In the genomic region with DNA sequence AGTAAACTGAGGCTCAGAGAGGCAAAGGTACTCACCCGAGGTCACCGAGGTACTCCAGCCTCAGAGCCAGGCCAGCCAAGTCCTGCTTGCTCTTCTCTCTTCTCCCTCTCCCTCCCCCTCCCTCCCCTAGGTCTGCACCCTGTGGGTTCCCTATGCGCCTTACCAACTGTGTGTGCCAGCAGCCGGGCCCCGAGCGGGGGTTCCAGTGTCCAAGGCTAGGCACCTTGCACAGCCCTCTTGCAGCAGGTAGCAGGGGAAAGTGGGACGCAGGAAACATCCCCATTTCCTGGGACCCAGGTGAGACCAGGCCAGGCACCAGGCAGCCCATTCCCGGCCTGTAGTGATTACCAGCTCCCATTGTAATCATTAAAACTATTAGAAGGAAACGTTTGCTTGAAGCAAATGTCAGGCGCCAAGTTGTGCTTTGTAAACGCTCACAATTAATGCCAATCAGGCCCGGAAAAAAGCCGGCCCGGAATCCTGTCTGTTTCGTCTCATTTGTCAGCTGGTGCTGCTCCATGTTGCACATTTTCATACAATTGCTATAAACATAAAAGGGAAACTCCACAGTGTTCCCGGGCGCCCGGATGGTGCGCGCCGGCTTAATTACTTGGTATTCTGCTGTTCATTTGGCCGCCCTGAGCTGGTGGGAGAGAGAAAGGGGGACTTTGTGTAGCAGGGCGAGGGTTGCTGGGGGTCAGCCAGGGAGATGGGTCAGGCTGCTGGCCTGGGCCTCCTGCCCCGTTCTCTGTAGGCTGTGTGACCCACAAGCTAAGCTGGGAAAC, we compare ENCODE assay signal across 17 cellular contexts. TPM values are rescaled to one million over a fixed set of nuclear protein-coding genes. Genes with fewer than 3 reads are reported as not detected.
A peak's percentile ranks its signal among the peaks of the same experiment; 100 is the strongest.
DNase-seq lines count a peak whose midpoint lies in the region; ATAC-seq, FAIRE-seq and TF ChIP-seq lines count a peak whose summit lies in the region.
"Had no signal": no experiment of that assay in that cellular context is flagged by ENCODE, and none has a peak within 500 bp of the region (broad histone marks: within the 10 kb centered on the region; RNA-seq: fewer than 3 reads in every experiment).

No MANE protein-coding gene starts in this region.

- DNase-seq in right cardiac atrium, result peak in 2 of 3 donors; percentile 5 to 50
- DNase-seq in Right ventricle myocardium inferior (ENCODE audit: missing footprints), result no peak
- DNase-seq in hypothalamus (lab: John Stamatoyannopoulos, UW), result peak in 45 of 51 donors; percentile 18 to 89 (median 66)
- peak in 3 of 5 donors; percentile 19 to 47 (median 33) for DNase-seq in ovary
- peak; percentile 10 to 52 for DNase-seq in aorta
- DNase-seq in urothelium cell line (ENCODE audit: low spot score), result no peak
- no peak for DNase-seq in GM13976 (ENCODE audit: low spot score)
- no peak for DNase-seq in activated CD4-positive, alpha-beta T cell treated with anti-CD3 and anti-CD28 coated beads, Interleukin-2, amount 10 ng/mL, durations not matched to agents 24 days and 14 days
- DNase-seq: activated CD8-positive, alpha-beta T cell treated with anti-CD3 and anti-CD28 coated beads for 36 hours; activated T-cell treated with anti-CD3 and anti-CD28 coated beads, Interleukin-2, amount 50 U/mL, for 72 hours; effector CD8-positive, alpha-beta T cell; NCI-H1092 treated with DMSO at 0.1 percent for 48 hours; stimulated activated CD4-positive, alpha-beta T cell treated with anti-CD3 and anti-CD28 coated beads, Interleukin-2, amount 100 ng/mL, for 24 hours; T-cell had no signal

- H3K9me3 ChIP-seq in right cardiac atrium (ENCODE audit: control insufficient read depth, low read length), result no peaks in the 10 kb centered on the region
- no peaks in the 10 kb centered on the region for H3K9me3 ChIP-seq in ovary
- no peaks in the 10 kb centered on the region for H3K9me3 ChIP-seq in aorta (ENCODE audit: control insufficient read depth, low read length)

- TF ChIP-seq EP300 in ovary (IDR thresholded peaks at IDR 0.05), result no peak

- 85% methylated on average over 24 of the region's 24 CpGs for WGBS in right cardiac atrium
- WGBS in ovary, 3 donors, result 63 to 83% (median 71%) methylated on average over 24 of the region's 24 CpGs
- 87 to 92% methylated on average over 24 of the region's 24 CpGs for WGBS in aorta, 2 donors

- no peaks in the 10 kb centered on the region for H3K9me3 Mint-ChIP-seq in activated CD4-positive, alpha-beta T cell treated with anti-CD3 and anti-CD28 coated beads, Interleukin-2, amount 10 ng/mL, durations not matched to agents 24 days and 14 days
- H3K9me3 Mint-ChIP-seq: activated CD8-positive, alpha-beta T cell treated with anti-CD3 and anti-CD28 coated beads for 36 hours; activated T-cell treated with anti-CD3 and anti-CD28 coated beads, Interleukin-2, amount 50 U/mL, for 72 hours; T-cell had no signal

- ATAC-seq in right cardiac atrium, result no peak
- no peak for ATAC-seq in Right ventricle myocardium inferior
- no peak for ATAC-seq in aorta (ENCODE audit: low FRiP score)
- ATAC-seq: activated CD8-positive, alpha-beta T cell treated with anti-CD3 and anti-CD28 coated beads for 36 hours; activated T-cell treated with anti-CD3 and anti-CD28 coated beads, Interleukin-2, amount 50 U/mL, for 72 hours; T-cell had no signal

- H3K27me3 ChIP-seq in right cardiac atrium (ENCODE audit: control insufficient read depth, insufficient read depth), result no peaks in the 10 kb centered on the region
- H3K27me3 ChIP-seq in ovary, result no peaks in the 10 kb centered on the region
- H3K27me3 ChIP-seq in aorta (ENCODE audit: control insufficient read depth in 1 of 2, insufficient read depth in 2 of 2, low read length in 1 of 2), result no peaks in the 10 kb centered on the region
- H3K27me3 ChIP-seq: hepatocyte had no signal

- no peak overlapping the region for H3K4me3 Mint-ChIP-seq in activated CD4-positive, alpha-beta T cell treated with anti-CD3 and anti-CD28 coated beads, Interleukin-2, amount 10 ng/mL, durations not matched to agents 24 days and 14 days
- H3K4me3 Mint-ChIP-seq: activated CD8-positive, alpha-beta T cell treated with anti-CD3 and anti-CD28 coated beads for 36 hours; activated naive CD8-positive, alpha-beta T cell; activated T-cell treated with anti-CD3 and anti-CD28 coated beads, Interleukin-2, amount 50 U/mL, for 72 hours; T-cell had no signal

- H3K27ac ChIP-seq in right cardiac atrium (ENCODE audit: low read length), result no peak overlapping the region
- no peak overlapping the region for H3K27ac ChIP-seq in ovary
- no peak overlapping the region for H3K27ac ChIP-seq in aorta (ENCODE audit: low read depth in 1 of 2, low read length in 2 of 2)
- H3K27ac ChIP-seq: hepatocyte had no signal

- H3K36me3 ChIP-seq in ovary, result no peaks in the 10 kb centered on the region
- no peaks in the 10 kb centered on the region for H3K36me3 ChIP-seq in aorta (ENCODE audit: control insufficient read depth in 1 of 2, insufficient read depth in 2 of 2, low read length in 1 of 2)

- no peaks in the 10 kb centered on the region for H3K36me3 Mint-ChIP-seq in activated CD4-positive, alpha-beta T cell treated with anti-CD3 and anti-CD28 coated beads, Interleukin-2, amount 10 ng/mL, durations not matched to agents 24 days and 14 days (ENCODE audit: low read depth)
- H3K36me3 Mint-ChIP-seq: activated naive CD8-positive, alpha-beta T cell; T-cell had no signal

- intact Hi-C loops in right cardiac atrium (cut with DNase I), result no loop called here
- intact Hi-C loops in Right ventricle myocardium inferior (cut with DNase I), result no loop called here
- intact Hi-C loops in ovary (cut with DNase I), result no loop called here
- intact Hi-C loops in aorta (cut with DNase I), result no loop called here
- intact Hi-C loops in activated CD4-positive, alpha-beta T cell treated with anti-CD3 and anti-CD28 coated beads, Interleukin-2, amount 10 ng/mL, durations not matched to agents 24 days and 14 days (cut with micrococcal nuclease), result no loop called here

- no peak for TF ChIP-seq POLR2A in ovary (IDR thresholded peaks at IDR 0.05)

- in situ Hi-C loops in GM13976 (cut with MboI; ENCODE audit: low sequenced_read_pairs, unreplicated experiment), result no loop called here

- no peak overlapping the region for H3K27ac Mint-ChIP-seq in activated CD4-positive, alpha-beta T cell treated with anti-CD3 and anti-CD28 coated beads, Interleukin-2, amount 10 ng/mL, durations not matched to agents 24 days and 14 days
- H3K27ac Mint-ChIP-seq: activated CD8-positive, alpha-beta T cell treated with anti-CD3 and anti-CD28 coated beads for 36 hours; activated naive CD8-positive, alpha-beta T cell; activated T-cell treated with anti-CD3 and anti-CD28 coated beads, Interleukin-2, amount 50 U/mL, for 72 hours; T-cell had no signal

- H3K4me3 ChIP-seq in right cardiac atrium (ENCODE audit: low read length) (no peak overlapping the region), ovary (no peak overlapping the region), aorta (ENCODE audit: low read length in 2 of 2) (no peak overlapping the region)
- H3K4me3 ChIP-seq: hepatocyte had no signal

- H3K4me1 ChIP-seq in right cardiac atrium (ENCODE audit: control insufficient read depth, insufficient read depth, low read length) (peaks cover 1% of the 10 kb centered on the region), ovary (ENCODE audit: insufficient read depth) (peaks cover 4% of the 10 kb centered on the region), aorta (ENCODE audit: control insufficient read depth in 1 of 2, insufficient read depth in 2 of 2, low read length in 2 of 2) (no peaks in the 10 kb centered on the region)

- FAIRE-seq in urothelium cell line (lab: Jason Lieb, UNC), result no peak

- TF ChIP-seq CTCF in ovary (IDR thresholded peaks at IDR 0.05), result no peak
- no peak for TF ChIP-seq CTCF in GM13976 (IDR thresholded peaks at IDR 0.05; ENCODE audit: borderline replicate concordance, control extremely low read depth, extremely low read depth, insufficient read depth, missing control alignments)

- peaks cover 2% of the 10 kb centered on the region for H3K27me3 Mint-ChIP-seq in activated CD4-positive, alpha-beta T cell treated with anti-CD3 and anti-CD28 coated beads, Interleukin-2, amount 10 ng/mL, durations not matched to agents 24 days and 14 days
- H3K27me3 Mint-ChIP-seq: activated CD8-positive, alpha-beta T cell treated with anti-CD3 and anti-CD28 coated beads for 36 hours; activated naive CD8-positive, alpha-beta T cell had no signal

- H3K4me1 Mint-ChIP-seq in activated CD4-positive, alpha-beta T cell treated with anti-CD3 and anti-CD28 coated beads, Interleukin-2, amount 10 ng/mL, durations not matched to agents 24 days and 14 days, result no peaks in the 10 kb centered on the region
- H3K4me1 Mint-ChIP-seq: T-cell had no signal

RNA-seq across cellular contexts. Expression of gene FAM222A, which starts 11.9 kb away (rescaled TPM):
- total RNA-seq in right cardiac atrium, result 10 to 100 TPM in 2 of 4 donors, 1 to 10 TPM in 2; 9.3 to 16.4 (median 10.0) TPM
- 14.8 TPM for polyA plus RNA-seq in right cardiac atrium
- 27.4 TPM for total RNA-seq in Right ventricle myocardium inferior
- total RNA-seq in ovary, result 10 to 100 TPM in 5 of 7 donors, 1 to 10 TPM in 2; 7.2 to 28.4 (median 15.3) TPM
- polyA plus RNA-seq in ovary, result 10 to 100 TPM in 1 of 2 donors, 1 to 10 TPM in 1; 4.8 to 11.5 TPM
- total RNA-seq in aorta, result under 1 TPM; 0.48 to 0.52 TPM
- polyA plus RNA-seq in aorta, result under 1 TPM; 0.25 to 0.28 TPM
- 1.3 and 1.5 TPM in 2 replicates for total RNA-seq in activated CD4-positive, alpha-beta T cell treated with anti-CD3 and anti-CD28 coated beads, Interleukin-2, amount 10 ng/mL, durations not matched to agents 24 days and 14 days
- total RNA-seq: fibroblast of lung had no signal

Comparison
In these comparisons a context has a peak if more than half of its experiments do, and no peak if none do; other contexts are left out.
1. DNase-seq: peak in right cardiac atrium (2 of 3), hypothalamus (45 of 51), ovary (3 of 5) and aorta (2 of 2); none in Right ventricle myocardium inferior (single experiment), urothelium cell line (single experiment), GM13976 (single experiment) and activated CD4-positive, alpha-beta T cell treated with anti-CD3 and anti-CD28 coated beads, Interleukin-2, amount 10 ng/mL, durations not matched to agents 24 days and 14 days (single experiment).